In genomic region chr17:57121308-57122042, GRCh38 we compare ENCODE assay signal across 8 cellular contexts.
DNase-seq lines count a peak whose midpoint lies in the region; ATAC-seq and TF ChIP-seq lines count a peak whose summit lies in the region.

No MANE protein-coding gene starts in this region.

- peaks cover 77% of the 10 kb centered on the region for H3K36me3 ChIP-seq in DND-41 (ENCODE audit: insufficient read depth, low read length)

- no peak overlapping the region for H3K9ac ChIP-seq in DND-41 (ENCODE audit: low read depth, low read length)

- no peaks in the 10 kb centered on the region for H3K4me1 ChIP-seq in DND-41 (ENCODE audit: insufficient read depth, low read length)

- H2AFZ ChIP-seq in DND-41 (ENCODE audit: low read depth, low read length) = no peak overlapping the region

- H3K27me3 ChIP-seq in DND-41 (ENCODE audit: insufficient read depth, low read length, poor library complexity) = no peaks in the 10 kb centered on the region

- H4K20me1 ChIP-seq in DND-41 (ENCODE audit: insufficient read depth, low read length) = no peaks in the 10 kb centered on the region

- H3K27ac ChIP-seq in DND-41 (ENCODE audit: low read length) = no peak overlapping the region

- ATAC-seq in DND-41 (ENCODE audit: insufficient read depth, low read depth) (peak; percentile 53; the same call in 1 of the 3 replicates), GM21381 (IDR thresholded peaks at IDR 0.05; ENCODE audit: unreplicated experiment) (no peak), GM18868 (IDR thresholded peaks at IDR 0.05; ENCODE audit: unreplicated experiment) (no peak), HG03108 (IDR thresholded peaks at IDR 0.05; ENCODE audit: unreplicated experiment) (no peak)

- no peak overlapping the region for H3K4me3 ChIP-seq in DND-41 (ENCODE audit: low read depth in 1 of 2, low read length in 2 of 2)

- peak; percentile 50 for TF ChIP-seq CTCF in DND-41 (IDR thresholded peaks at IDR 0.05; ENCODE audit: borderline replicate concordance, extremely low read depth, low read length, poor library complexity, severe bottlenecking)

- no peaks in the 10 kb centered on the region for H3K79me2 ChIP-seq in DND-41 (ENCODE audit: insufficient read depth, low read length)

- peak; percentile 34 for DNase-seq in DND-41
- DNase-seq in astrocyte of the hippocampus (ENCODE audit: low read depth, low spot score) = peak; percentile 76
- peak; percentile 37 for DNase-seq in kidney tubule cell (ENCODE audit: low spot score)
- no peak for DNase-seq in globus pallidus (ENCODE audit: low spot score)

- TF ChIP-seq RAD21 in Ishikawa (IDR thresholded peaks at IDR 0.05; ENCODE audit: low read depth) = peak; percentile 23; the same call in 1 of the 2 replicates

- no peaks in the 10 kb centered on the region for H3K9me3 ChIP-seq in DND-41 (ENCODE audit: insufficient read depth, low read length, severe bottlenecking)

- no peak overlapping the region for H3K4me2 ChIP-seq in DND-41 (ENCODE audit: insufficient read depth, low read length)

- TF ChIP-seq EP300 in Ishikawa (IDR thresholded peaks at IDR 0.05; ENCODE audit: borderline replicate concordance) = no peak

TF ChIP-seq in Ishikawa, 13 proteins besides CTCF, POLR2A, EP300 and RAD21:
- no peak for TF ChIP-seq TEAD4 (IDR thresholded peaks at IDR 0.05)
